Comparison of ENCODE assay signal across 19 cellular contexts in the genomic region with DNA sequence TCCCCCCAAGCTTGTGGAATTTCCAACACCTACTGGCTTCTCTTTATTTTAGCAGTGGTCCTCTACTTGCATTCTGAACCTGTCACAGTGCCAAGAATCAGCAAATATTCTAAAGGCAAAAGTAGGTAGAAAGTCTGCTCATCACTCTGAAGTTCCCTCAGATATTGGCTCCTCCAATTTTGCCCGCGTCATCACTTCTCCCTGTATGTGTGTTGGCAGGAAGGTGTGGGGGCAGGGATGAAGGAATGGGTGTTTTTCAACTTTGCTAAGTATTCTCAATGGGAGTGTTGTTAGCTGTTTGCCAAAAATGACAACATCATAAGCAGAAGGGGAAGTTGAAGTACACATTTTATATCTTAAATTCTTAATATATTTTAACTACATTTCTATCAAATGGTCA.
DNase-seq lines count a peak whose midpoint lies in the region; ATAC-seq, FAIRE-seq and TF ChIP-seq lines count a peak whose summit lies in the region.
"Had no signal": no experiment of that assay in that cellular context is flagged by ENCODE, and none has a peak within 500 bp of the region (broad histone marks: within the 10 kb centered on the region; RNA-seq: fewer than 3 reads in every experiment).

No MANE protein-coding gene starts in this region.

- no peak for FAIRE-seq in HTR-8/SVneo (lab: Jason Lieb, UNC)
- FAIRE-seq: GM19239, H1, K562 had no signal

- TF ChIP-seq CTCF in left ventricle myocardium inferior (IDR thresholded peaks at IDR 0.05; ENCODE audit: borderline replicate concordance): no peak
- TF ChIP-seq CTCF in fibroblast of mammary gland (conservative IDR thresholded peaks at IDR 0.05; ENCODE audit: control insufficient read depth, insufficient read depth, low read depth, low read length): no peak
- no peak for TF ChIP-seq CTCF in neural progenitor cell (IDR thresholded peaks at IDR 0.05)

- peaks cover 21% of the 10 kb centered on the region for H3K9me3 ChIP-seq in left ventricle myocardium inferior (replicated peaks)
- H3K9me3 ChIP-seq in neural progenitor cell (ENCODE audit: low read depth): no peaks in the 10 kb centered on the region
- H3K9me3 ChIP-seq: HAP-1 had no signal

- H3K27ac Mint-ChIP-seq in neural progenitor cell: no peak overlapping the region
- H3K27ac Mint-ChIP-seq: B cell; CD8-positive, alpha-beta T cell had no signal

- peak overlapping the region; percentile 8 for H3K4me2 ChIP-seq in neural progenitor cell
- H3K4me2 ChIP-seq: BLaER1 treated with 17β-estradiol and CSF1 and Interleukin-3, amounts not matched to agents 10 nM and 100 nM had no signal

- H3K36me3 Mint-ChIP-seq in neural progenitor cell: no peaks in the 10 kb centered on the region
- H3K36me3 Mint-ChIP-seq: CD8-positive, alpha-beta T cell had no signal

- no peaks in the 10 kb centered on the region for H3K27me3 Mint-ChIP-seq in neural progenitor cell (ENCODE audit: insufficient read depth, low read depth)
- H3K27me3 Mint-ChIP-seq: B cell had no signal

- peak; percentile 22 for DNase-seq in left ventricle myocardium superior
- no peak for DNase-seq in left ventricle myocardium inferior
- peak; percentile 25 for DNase-seq in NCI-H69 (lab: John Stamatoyannopoulos, UW)
- peak; percentile 6 for DNase-seq in fibroblast of mammary gland (ENCODE audit: low read depth)
- DNase-seq in neural progenitor cell (ENCODE audit: low spot score): no peak
- DNase-seq in HTR-8/SVneo (ENCODE audit: insufficient read length, low spot score): no peak
- no peak for DNase-seq in stimulated activated CD4-positive, alpha-beta T cell treated with anti-CD3 and anti-CD28 coated beads, Interleukin-15, amount 100 ng/mL, for 24 hours
- DNase-seq: 8988T; Calu3; CD8-positive, alpha-beta T cell; DMS79 treated with DMSO at 0.1 percent for 48 hours; GF-D8 had no signal

- H3K9ac ChIP-seq in neural progenitor cell: no peak overlapping the region
- H3K9ac ChIP-seq: BLaER1 treated with 17β-estradiol and CSF1 and Interleukin-3, amounts not matched to agents 10 nM and 100 nM had no signal

- H3K4me1 Mint-ChIP-seq in neural progenitor cell: peaks cover 7% of the 10 kb centered on the region
- H3K4me1 Mint-ChIP-seq: B cell had no signal

- H3K4me3 Mint-ChIP-seq in neural progenitor cell: no peak overlapping the region
- H3K4me3 Mint-ChIP-seq: B cell; CD8-positive, alpha-beta T cell had no signal

- H3K4me1 ChIP-seq in left ventricle myocardium inferior (no peaks in the 10 kb centered on the region), neural progenitor cell (peaks cover 9% of the 10 kb centered on the region)
- H3K4me1 ChIP-seq: HAP-1 had no signal

- H4K20me1 ChIP-seq in neural progenitor cell (ENCODE audit: low read depth): no peaks in the 10 kb centered on the region
- H4K20me1 ChIP-seq: BLaER1 treated with 17β-estradiol and CSF1 and Interleukin-3, amounts not matched to agents 10 nM and 100 nM had no signal

- no peaks in the 10 kb centered on the region for H3K79me2 ChIP-seq in neural progenitor cell (ENCODE audit: low read depth)

- no peak overlapping the region for H3K4me3 ChIP-seq in left ventricle myocardium inferior
- H3K4me3 ChIP-seq in fibroblast of mammary gland (ENCODE audit: control insufficient read depth, low read depth, low read length): no peak overlapping the region
- no peak overlapping the region for H3K4me3 ChIP-seq in neural progenitor cell
- H3K4me3 ChIP-seq: BLaER1 treated with 17β-estradiol and CSF1 and Interleukin-3, amounts not matched to agents 10 nM and 100 nM; HAP-1; K562 had no signal

- no peak overlapping the region for H2AFZ ChIP-seq in neural progenitor cell (replicated peaks)

- peaks cover 6% of the 10 kb centered on the region for H3K9me3 Mint-ChIP-seq in neural progenitor cell

- H3K36me3 ChIP-seq in left ventricle myocardium inferior: no peaks in the 10 kb centered on the region
- no peaks in the 10 kb centered on the region for H3K36me3 ChIP-seq in neural progenitor cell
- H3K36me3 ChIP-seq: BLaER1 treated with 17β-estradiol and CSF1 and Interleukin-3, amounts not matched to agents 10 nM and 100 nM; HAP-1 had no signal

- H3K27me3 ChIP-seq in left ventricle myocardium inferior (ENCODE audit: low read depth): no peaks in the 10 kb centered on the region
- no peaks in the 10 kb centered on the region for H3K27me3 ChIP-seq in neural progenitor cell
- H3K27me3 ChIP-seq: BLaER1 treated with 17β-estradiol and CSF1 and Interleukin-3, amounts not matched to agents 10 nM and 100 nM had no signal

- ATAC-seq in left ventricle myocardium superior (no peak), GM21737 (IDR thresholded peaks at IDR 0.05; ENCODE audit: unreplicated experiment) (no peak)
- ATAC-seq: CD8-positive, alpha-beta T cell; K562 had no signal

- H3K27ac ChIP-seq in left ventricle myocardium inferior (replicated peaks): no peak overlapping the region
- H3K27ac ChIP-seq in neural progenitor cell: no peak overlapping the region
- H3K27ac ChIP-seq: BLaER1 treated with 17β-estradiol and CSF1 and Interleukin-3, amounts not matched to agents 10 nM and 100 nM had no signal

- intact Hi-C loops in left ventricle myocardium superior (cut with micrococcal nuclease): no loop called here
- intact Hi-C loops in left ventricle myocardium inferior (cut with micrococcal nuclease): no loop called here

- no peaks in the 10 kb centered on the region for H3F3A ChIP-seq in neural progenitor cell (ENCODE audit: low read depth)

Comparison
In these comparisons a context has a peak if more than half of its experiments do, and no peak if none do; other contexts are left out.
1. DNase-seq: peak in left ventricle myocardium superior (single experiment), NCI-H69 (single experiment) and fibroblast of mammary gland (single experiment); none in left ventricle myocardium inferior (single experiment), neural progenitor cell (single experiment), HTR-8/SVneo (single experiment) and stimulated activated CD4-positive, alpha-beta T cell treated with anti-CD3 and anti-CD28 coated beads, Interleukin-15, amount 100 ng/mL, for 24 hours (single experiment).